In the genomic region with DNA sequence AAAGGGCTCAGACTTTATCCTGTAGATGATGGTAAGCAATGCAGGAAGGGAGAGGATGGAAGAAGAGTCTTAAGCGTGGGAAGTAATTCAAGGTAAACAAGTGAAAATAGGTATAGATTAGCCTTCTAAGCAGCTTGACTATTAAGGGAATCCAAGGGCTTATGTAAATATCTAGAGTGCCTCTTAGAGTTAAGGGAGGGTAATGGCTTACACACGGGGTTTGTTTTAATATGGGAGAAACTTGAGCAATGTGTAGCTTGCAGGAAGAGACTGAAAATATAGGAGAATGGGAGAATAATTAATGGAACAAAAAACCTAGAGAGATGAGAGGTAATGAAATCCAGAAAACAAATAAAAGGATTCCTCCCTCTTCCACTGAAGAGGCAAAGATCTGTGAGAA, we compare ENCODE assay signal across 20 cellular contexts. TPM values are rescaled to one million over a fixed set of nuclear protein-coding genes. Genes with fewer than 3 reads are reported as not detected.
"Had no signal": no experiment of that assay in that cellular context is flagged by ENCODE, and none has a peak within 500 bp of the region (broad histone marks: within the 10 kb centered on the region; RNA-seq: fewer than 3 reads in every experiment).

No MANE protein-coding gene starts in this region.

- H3K9me3 Mint-ChIP-seq: activated naive CD4-positive, alpha-beta T cell treated with anti-CD3 and anti-CD28 coated beads, Interleukin-2, amount 50 U/mL, for 72 hours; activated T-cell treated with anti-CD3 and anti-CD28 coated beads, Interleukin-2, amount 50 U/mL, for 72 hours; natural killer cell; stimulated activated naive CD8-positive, alpha-beta T cell treated with anti-CD3 and anti-CD28 coated beads, Interleukin-15, Interleukin-2, amounts not matched to agents 100 ng/mL and 50 ng/mL, for 24 hours had no signal

- FAIRE-seq: bronchial epithelial cell, keratinocyte had no signal

- H3K4me3 Mint-ChIP-seq: activated T-cell treated with anti-CD3 and anti-CD28 coated beads, Interleukin-2, amount 50 U/mL, for 72 hours; natural killer cell; stimulated activated naive CD8-positive, alpha-beta T cell treated with anti-CD3 and anti-CD28 coated beads, Interleukin-15, Interleukin-2, amounts not matched to agents 100 ng/mL and 50 ng/mL, for 24 hours had no signal

- ATAC-seq: activated naive CD4-positive, alpha-beta T cell treated with anti-CD3 and anti-CD28 coated beads, Interleukin-2, amount 50 U/mL, for 72 hours; activated T-cell treated with anti-CD3 and anti-CD28 coated beads, Interleukin-2, amount 50 U/mL, for 72 hours; esophagus mucosa; gastrocnemius medialis; natural killer cell; psoas muscle; right cardiac atrium had no signal

- H3K27ac Mint-ChIP-seq: activated naive CD4-positive, alpha-beta T cell treated with anti-CD3 and anti-CD28 coated beads, Interleukin-2, amount 50 U/mL, for 72 hours; activated T-cell treated with anti-CD3 and anti-CD28 coated beads, Interleukin-2, amount 50 U/mL, for 72 hours; natural killer cell; stimulated activated naive CD8-positive, alpha-beta T cell treated with anti-CD3 and anti-CD28 coated beads, Interleukin-15, Interleukin-2, amounts not matched to agents 100 ng/mL and 50 ng/mL, for 24 hours had no signal

- DNase-seq: activated CD4-positive, alpha-beta T cell treated with anti-CD3 and anti-CD28 coated beads, Interleukin-2, amount 50 U/mL, for 4 hours; activated gamma-delta T cell; activated T-cell treated with anti-CD3 and anti-CD28 coated beads, Interleukin-2, amount 50 U/mL, for 72 hours; adrenal gland; effector CD8-positive, alpha-beta T cell; gastrocnemius medialis; head of caudate nucleus; natural killer cell; ovary; psoas muscle; right cardiac atrium; stimulated activated CD4-positive, alpha-beta T cell treated with anti-CD3 and anti-CD28 coated beads, Interleukin-15, amount 100 ng/mL, for 24 hours; stimulated activated CD4-positive, alpha-beta T cell treated with anti-CD3 and anti-CD28 coated beads, Interleukin-2, amount 100 ng/mL, for 48 hours; transverse colon had no signal

- H3K36me3 Mint-ChIP-seq: natural killer cell had no signal

RNA-seq across cellular contexts. Expression of a gene that starts 41.0 kb away (rescaled TPM):
- total RNA-seq: activated CD8-positive, alpha-beta memory T cell treated with anti-CD3 and anti-CD28 coated beads for 36 hours; activated naive CD4-positive, alpha-beta T cell treated with anti-CD3 and anti-CD28 coated beads, Interleukin-2, amount 50 U/mL, for 72 hours; activated T-cell treated with anti-CD3 and anti-CD28 coated beads, Interleukin-2, amount 50 U/mL, for 72 hours; bronchial epithelial cell; gastrocnemius medialis; natural killer cell had no signal
